ENCODE assay signal across 25 cellular contexts in the genomic region with DNA sequence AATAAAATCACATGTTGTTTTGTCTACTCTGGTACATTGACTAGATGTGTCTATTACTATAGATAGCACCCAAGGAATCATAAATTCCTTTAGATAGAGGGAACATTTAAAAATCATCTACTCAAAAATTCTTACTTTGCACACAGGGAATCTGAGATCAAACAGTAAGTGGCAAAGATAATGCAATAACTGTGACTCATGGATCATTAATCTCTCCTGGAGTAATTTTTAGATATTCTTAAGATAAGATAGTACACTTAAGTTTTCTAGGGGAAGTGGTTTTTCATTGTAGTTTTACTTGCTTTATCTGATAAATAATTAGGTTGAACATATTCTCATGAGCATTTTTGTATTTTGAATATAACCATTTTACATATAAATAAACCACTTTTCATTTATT.
"Had no signal": no experiment of that assay in that cellular context is flagged by ENCODE, and none has a peak within 500 bp of the region (broad histone marks: within the 10 kb centered on the region; RNA-seq: fewer than 3 reads in every experiment).

No MANE protein-coding gene starts in this region.

- FAIRE-seq: endothelial cell of umbilical vein, keratinocyte had no signal

- H3K27ac Mint-ChIP-seq: endodermal cell; naive B cell; nephron progenitor cell; stimulated activated naive B cell treated with anti-CD40 and anti-IgM and Interleukin-4, amounts not matched to agents 10 μg/mL and 1 μg/mL and 100 μg/mL, for 72 hours; stimulated activated naive CD8-positive, alpha-beta T cell treated with anti-CD3 and anti-CD28 coated beads, Interleukin-15, amount 100 ng/mL, for 72 hours had no signal

- DNase-seq: effector CD4-positive, alpha-beta T cell; endodermal cell; gastrocnemius medialis; heart right ventricle; hypothalamus; left colon; left ventricle myocardium superior; mesendoderm; naive B cell; nephron progenitor cell; psoas muscle; retina; right lobe of liver; stimulated activated CD4-positive, alpha-beta T cell treated with anti-CD3 and anti-CD28 coated beads, Interleukin-1b, Interleukin-23, amount 100 ng/mL, for 48 hours; stimulated activated CD4-positive, alpha-beta T cell treated with anti-CD3 and anti-CD28 coated beads, Interleukin-4, amount 100 ng/mL, for 24 hours; stimulated activated naive B cell treated with anti-CD40 and anti-IgM and Interleukin-4, amounts not matched to agents 10 μg/mL and 1 μg/mL and 100 μg/mL, for 72 hours; stimulated activated naive CD8-positive, alpha-beta T cell treated with anti-CD3 and anti-CD28 coated beads, Interleukin-15, amount 100 ng/mL, for 72 hours; testis; upper lobe of right lung had no signal

- H3K9me3 ChIP-seq: gastrocnemius medialis, heart right ventricle, psoas muscle, right lobe of liver, testis, tibial nerve, upper lobe of right lung, vagina had no signal

- H3K36me3 ChIP-seq: gastrocnemius medialis, heart right ventricle, right lobe of liver, tibial nerve, upper lobe of right lung, vagina had no signal

- H3K4me3 Mint-ChIP-seq: endodermal cell; naive B cell; nephron progenitor cell; stimulated activated naive B cell treated with anti-CD40 and anti-IgM and Interleukin-4, amounts not matched to agents 10 μg/mL and 1 μg/mL and 100 μg/mL, for 72 hours; stimulated activated naive CD8-positive, alpha-beta T cell treated with anti-CD3 and anti-CD28 coated beads, Interleukin-15, amount 100 ng/mL, for 72 hours had no signal

- H3K4me1 ChIP-seq: gastrocnemius medialis, heart right ventricle, psoas muscle, right lobe of liver, testis, tibial nerve, upper lobe of right lung, vagina had no signal

- H3K27ac ChIP-seq: coronary artery, gastrocnemius medialis, heart right ventricle, psoas muscle, right lobe of liver, testis, tibial nerve, upper lobe of right lung, vagina had no signal

- H3K4me1 Mint-ChIP-seq: endodermal cell; naive B cell; nephron progenitor cell; stimulated activated naive B cell treated with anti-CD40 and anti-IgM and Interleukin-4, amounts not matched to agents 10 μg/mL and 1 μg/mL and 100 μg/mL, for 72 hours; stimulated activated naive CD8-positive, alpha-beta T cell treated with anti-CD3 and anti-CD28 coated beads, Interleukin-15, amount 100 ng/mL, for 72 hours had no signal

- H3K27me3 ChIP-seq: gastrocnemius medialis, heart right ventricle, right lobe of liver, testis, tibial nerve, upper lobe of right lung, vagina had no signal

- H3K27me3 Mint-ChIP-seq: naive B cell; stimulated activated naive B cell treated with anti-CD40 and anti-IgM and Interleukin-4, amounts not matched to agents 10 μg/mL and 1 μg/mL and 100 μg/mL, for 72 hours; stimulated activated naive CD8-positive, alpha-beta T cell treated with anti-CD3 and anti-CD28 coated beads, Interleukin-15, amount 100 ng/mL, for 72 hours had no signal

- H3K36me3 Mint-ChIP-seq: naive B cell; stimulated activated naive B cell treated with anti-CD40 and anti-IgM and Interleukin-4, amounts not matched to agents 10 μg/mL and 1 μg/mL and 100 μg/mL, for 72 hours had no signal

- H3K4me3 ChIP-seq: coronary artery, gastrocnemius medialis, heart right ventricle, lung, psoas muscle, right lobe of liver, testis, tibial nerve, upper lobe of right lung, vagina had no signal

- ATAC-seq: gastrocnemius medialis; heart right ventricle; left colon; left ventricle myocardium superior; psoas muscle; right lobe of liver; stimulated activated naive B cell treated with anti-CD40 and anti-IgM and Interleukin-4, amounts not matched to agents 10 μg/mL and 1 μg/mL and 100 μg/mL, for 72 hours; stimulated activated naive CD8-positive, alpha-beta T cell treated with anti-CD3 and anti-CD28 coated beads, Interleukin-15, amount 100 ng/mL, for 72 hours; upper lobe of right lung had no signal
